1 cellular context compared by ENCODE assay signal in the genomic region with DNA sequence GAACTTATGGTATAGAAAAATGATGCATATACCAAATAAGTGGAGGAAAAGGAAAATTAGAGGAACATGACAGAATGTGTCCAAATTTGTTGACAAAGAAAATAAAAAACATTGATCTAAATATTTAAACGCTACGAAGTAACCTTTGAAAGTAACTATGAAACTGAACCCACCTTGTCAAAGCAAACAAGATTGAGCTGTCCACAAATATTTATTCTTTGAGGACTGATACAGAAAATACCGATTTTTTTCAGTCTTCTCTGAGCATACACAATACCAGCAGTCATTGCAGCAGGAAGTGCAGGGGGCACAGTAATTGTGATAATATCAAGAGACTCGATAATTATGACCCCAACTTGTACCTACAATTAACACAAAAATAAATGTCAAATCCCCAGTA.
A peak's percentile ranks its signal among the peaks of the same experiment; 100 is the strongest.
TF ChIP-seq lines count a peak whose summit lies in the region.

No MANE protein-coding gene starts in this region.

TF ChIP-seq in HepG2, 621 proteins besides CTCF, POLR2A, EP300 and RAD21 (continued from another document and continues in another):
- peak; percentile 51; the same call in 1 of the 2 replicates for TF ChIP-seq FOXP1 (IDR thresholded peaks at IDR 0.05)
- TF ChIP-seq FOXP1 (CRISPR knock-in tag; IDR thresholded peaks at IDR 0.05) = peak; percentile 92
- TF ChIP-seq ZNF556 (CRISPR knock-in tag; IDR thresholded peaks at IDR 0.05; ENCODE audit: borderline replicate concordance) = no peak
- TF ChIP-seq, protein P1, sequence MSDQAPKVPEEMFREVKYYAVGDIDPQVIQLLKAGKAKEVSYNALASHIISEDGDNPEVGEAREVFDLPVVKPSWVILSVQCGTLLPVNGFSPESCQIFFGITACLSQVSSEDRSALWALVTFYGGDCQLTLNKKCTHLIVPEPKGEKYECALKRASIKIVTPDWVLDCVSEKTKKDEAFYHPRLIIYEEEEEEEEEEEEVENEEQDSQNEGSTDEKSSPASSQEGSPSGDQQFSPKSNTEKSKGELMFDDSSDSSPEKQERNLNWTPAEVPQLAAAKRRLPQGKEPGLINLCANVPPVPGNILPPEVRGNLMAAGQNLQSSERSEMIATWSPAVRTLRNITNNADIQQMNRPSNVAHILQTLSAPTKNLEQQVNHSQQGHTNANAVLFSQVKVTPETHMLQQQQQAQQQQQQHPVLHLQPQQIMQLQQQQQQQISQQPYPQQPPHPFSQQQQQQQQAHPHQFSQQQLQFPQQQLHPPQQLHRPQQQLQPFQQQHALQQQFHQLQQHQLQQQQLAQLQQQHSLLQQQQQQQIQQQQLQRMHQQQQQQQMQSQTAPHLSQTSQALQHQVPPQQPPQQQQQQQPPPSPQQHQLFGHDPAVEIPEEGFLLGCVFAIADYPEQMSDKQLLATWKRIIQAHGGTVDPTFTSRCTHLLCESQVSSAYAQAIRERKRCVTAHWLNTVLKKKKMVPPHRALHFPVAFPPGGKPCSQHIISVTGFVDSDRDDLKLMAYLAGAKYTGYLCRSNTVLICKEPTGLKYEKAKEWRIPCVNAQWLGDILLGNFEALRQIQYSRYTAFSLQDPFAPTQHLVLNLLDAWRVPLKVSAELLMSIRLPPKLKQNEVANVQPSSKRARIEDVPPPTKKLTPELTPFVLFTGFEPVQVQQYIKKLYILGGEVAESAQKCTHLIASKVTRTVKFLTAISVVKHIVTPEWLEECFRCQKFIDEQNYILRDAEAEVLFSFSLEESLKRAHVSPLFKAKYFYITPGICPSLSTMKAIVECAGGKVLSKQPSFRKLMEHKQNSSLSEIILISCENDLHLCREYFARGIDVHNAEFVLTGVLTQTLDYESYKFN (CRISPR knock-in tag; conservative IDR thresholded peaks at IDR 0.05) = peak; percentile 70
- peak; percentile 76 for TF ChIP-seq FOXA1 (IDR thresholded peaks at IDR 0.05)
- peak; percentile 78 for TF ChIP-seq FOXA1 (CRISPR knock-in tag; IDR thresholded peaks at IDR 0.05)
- TF ChIP-seq NR2C2 (CRISPR knock-in tag; IDR thresholded peaks at IDR 0.05; ENCODE audit: borderline replicate concordance) = peak; percentile 30
- TF ChIP-seq ZNF367 (CRISPR knock-in tag; IDR thresholded peaks at IDR 0.05; ENCODE audit: borderline replicate concordance) = no peak
- TF ChIP-seq NFKB2 (CRISPR knock-in tag; IDR thresholded peaks at IDR 0.05; ENCODE audit: borderline replicate concordance) = no peak
- TF ChIP-seq ZNF101 (CRISPR knock-in tag; IDR thresholded peaks at IDR 0.05; ENCODE audit: borderline replicate concordance, low read depth) = no peak
- TF ChIP-seq SNAPC4 (CRISPR knock-in tag; IDR thresholded peaks at IDR 0.05) = no peak
- no peak for TF ChIP-seq SMARCE1 (IDR thresholded peaks at IDR 0.05; ENCODE audit: borderline replicate concordance)
- TF ChIP-seq, protein P2, sequence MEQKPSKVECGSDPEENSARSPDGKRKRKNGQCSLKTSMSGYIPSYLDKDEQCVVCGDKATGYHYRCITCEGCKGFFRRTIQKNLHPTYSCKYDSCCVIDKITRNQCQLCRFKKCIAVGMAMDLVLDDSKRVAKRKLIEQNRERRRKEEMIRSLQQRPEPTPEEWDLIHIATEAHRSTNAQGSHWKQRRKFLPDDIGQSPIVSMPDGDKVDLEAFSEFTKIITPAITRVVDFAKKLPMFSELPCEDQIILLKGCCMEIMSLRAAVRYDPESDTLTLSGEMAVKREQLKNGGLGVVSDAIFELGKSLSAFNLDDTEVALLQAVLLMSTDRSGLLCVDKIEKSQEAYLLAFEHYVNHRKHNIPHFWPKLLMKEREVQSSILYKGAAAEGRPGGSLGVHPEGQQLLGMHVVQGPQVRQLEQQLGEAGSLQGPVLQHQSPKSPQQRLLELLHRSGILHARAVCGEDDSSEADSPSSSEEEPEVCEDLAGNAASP (CRISPR knock-in tag; IDR thresholded peaks at IDR 0.05; ENCODE audit: borderline replicate concordance) = 0 out of 2 replicates have a peak, but pooled peaks have one; percentile 13
- TF ChIP-seq ZNF10 (CRISPR knock-in tag; IDR thresholded peaks at IDR 0.05; ENCODE audit: borderline replicate concordance, low read depth) = no peak
- peak; percentile 59; the same call in 1 of the 2 replicates for TF ChIP-seq HMG20A (CRISPR knock-in tag; IDR thresholded peaks at IDR 0.05; ENCODE audit: borderline replicate concordance)
- peak; percentile 16; the same call in 1 of the 2 replicates for TF ChIP-seq ZNF792 (CRISPR knock-in tag; IDR thresholded peaks at IDR 0.05)
- TF ChIP-seq SAP130 (CRISPR knock-in tag; IDR thresholded peaks at IDR 0.05; ENCODE audit: low read depth) = peak; percentile 37; the same call in 1 of the 2 replicates
- peak; percentile 17; the same call in 1 of the 2 replicates for TF ChIP-seq JUNB (CRISPR knock-in tag; IDR thresholded peaks at IDR 0.05; ENCODE audit: borderline replicate concordance)
- TF ChIP-seq MLX (CRISPR knock-in tag; IDR thresholded peaks at IDR 0.05) = 0 out of 2 replicates have a peak, but pooled peaks have one; percentile 36
- peak; percentile 28; the same call in 1 of the 2 replicates for TF ChIP-seq CEBPG (CRISPR knock-in tag; IDR thresholded peaks at IDR 0.05)
- TF ChIP-seq NCOA2 (CRISPR knock-in tag; IDR thresholded peaks at IDR 0.05) = peak; percentile 39
- no peak for TF ChIP-seq CREB1 (IDR thresholded peaks at IDR 0.05)
- TF ChIP-seq CREB1 (CRISPR knock-in tag; IDR thresholded peaks at IDR 0.05) = peak; percentile 43; the same call in 1 of the 2 replicates
- TF ChIP-seq RXRB (CRISPR knock-in tag; IDR thresholded peaks at IDR 0.05; ENCODE audit: borderline replicate concordance) = peak; percentile 70
- no peak for TF ChIP-seq ZNF775 (CRISPR knock-in tag; IDR thresholded peaks at IDR 0.05; ENCODE audit: borderline replicate concordance)
- TF ChIP-seq ARNT (IDR thresholded peaks at IDR 0.05) = no peak
- TF ChIP-seq ZNF772 (CRISPR knock-in tag; IDR thresholded peaks at IDR 0.05) = no peak
- TF ChIP-seq NCOR1 (IDR thresholded peaks at IDR 0.05; ENCODE audit: borderline replicate concordance, low read length) = 0 out of 2 replicates have a peak, but pooled peaks have one; percentile 33
- 0 out of 2 replicates have a peak, but pooled peaks have one; percentile 26 for TF ChIP-seq THAP11 (CRISPR knock-in tag; IDR thresholded peaks at IDR 0.05)
- TF ChIP-seq NR2F2 (IDR thresholded peaks at IDR 0.05; ENCODE audit: borderline replicate concordance, low read depth) = peak; percentile 81
- no peak for TF ChIP-seq SP4 (CRISPR knock-in tag; IDR thresholded peaks at IDR 0.05)
- TF ChIP-seq ZNF609 (CRISPR knock-in tag; IDR thresholded peaks at IDR 0.05; ENCODE audit: borderline replicate concordance) = peak; percentile 93
- 0 out of 2 replicates have a peak, but pooled peaks have one; percentile 8 for TF ChIP-seq HNF4A (CRISPR knock-in tag; IDR thresholded peaks at IDR 0.05)
- 0 out of 2 replicates have a peak, but pooled peaks have one; percentile 30 for TF ChIP-seq KAT8 (CRISPR knock-in tag; IDR thresholded peaks at IDR 0.05)
- no peak for TF ChIP-seq ZNF121 (CRISPR knock-in tag; IDR thresholded peaks at IDR 0.05)
- peak; percentile 21; the same call in 1 of the 2 replicates for TF ChIP-seq ELF1 (CRISPR knock-in tag; IDR thresholded peaks at IDR 0.05)
- TF ChIP-seq GATAD2A (CRISPR knock-in tag; IDR thresholded peaks at IDR 0.05) = peak; percentile 68
- TF ChIP-seq SOX5 (CRISPR knock-in tag; IDR thresholded peaks at IDR 0.05; ENCODE audit: borderline replicate concordance) = peak; percentile 31; the same call in 1 of the 2 replicates
- TF ChIP-seq SOX13 (IDR thresholded peaks at IDR 0.05) = no peak
- TF ChIP-seq SOX13 (CRISPR knock-in tag; conservative IDR thresholded peaks at IDR 0.05 in 1 of 2, IDR thresholded peaks at IDR 0.05 in 1 of 2) = peak in 1 of 2 experiments; percentile 61; a peak in 2 of 4 replicates
- peak; percentile 86 for TF ChIP-seq PITX1 (CRISPR knock-in tag; IDR thresholded peaks at IDR 0.05)
- peak; percentile 85 for TF ChIP-seq TBX3 (IDR thresholded peaks at IDR 0.05; ENCODE audit: borderline replicate concordance)
- 0 out of 2 replicates have a peak, but pooled peaks have one; percentile 27 for TF ChIP-seq ZBTB7B (CRISPR knock-in tag; IDR thresholded peaks at IDR 0.05)
- peak; percentile 67 for TF ChIP-seq ELF3 (CRISPR knock-in tag; IDR thresholded peaks at IDR 0.05)
- peak; percentile 42 for TF ChIP-seq TBL1XR1 (IDR thresholded peaks at IDR 0.05; ENCODE audit: borderline replicate concordance, low read length, partially characterized antibody)
- TF ChIP-seq TCF7 (IDR thresholded peaks at IDR 0.05; ENCODE audit: low read depth) = peak; percentile 89
- peak; percentile 82 for TF ChIP-seq SIX1 (CRISPR knock-in tag; IDR thresholded peaks at IDR 0.05; ENCODE audit: borderline replicate concordance)
- TF ChIP-seq HDAC1 (CRISPR knock-in tag; IDR thresholded peaks at IDR 0.05) = peak; percentile 36; the same call in 1 of the 2 replicates
- TF ChIP-seq, protein P3, sequence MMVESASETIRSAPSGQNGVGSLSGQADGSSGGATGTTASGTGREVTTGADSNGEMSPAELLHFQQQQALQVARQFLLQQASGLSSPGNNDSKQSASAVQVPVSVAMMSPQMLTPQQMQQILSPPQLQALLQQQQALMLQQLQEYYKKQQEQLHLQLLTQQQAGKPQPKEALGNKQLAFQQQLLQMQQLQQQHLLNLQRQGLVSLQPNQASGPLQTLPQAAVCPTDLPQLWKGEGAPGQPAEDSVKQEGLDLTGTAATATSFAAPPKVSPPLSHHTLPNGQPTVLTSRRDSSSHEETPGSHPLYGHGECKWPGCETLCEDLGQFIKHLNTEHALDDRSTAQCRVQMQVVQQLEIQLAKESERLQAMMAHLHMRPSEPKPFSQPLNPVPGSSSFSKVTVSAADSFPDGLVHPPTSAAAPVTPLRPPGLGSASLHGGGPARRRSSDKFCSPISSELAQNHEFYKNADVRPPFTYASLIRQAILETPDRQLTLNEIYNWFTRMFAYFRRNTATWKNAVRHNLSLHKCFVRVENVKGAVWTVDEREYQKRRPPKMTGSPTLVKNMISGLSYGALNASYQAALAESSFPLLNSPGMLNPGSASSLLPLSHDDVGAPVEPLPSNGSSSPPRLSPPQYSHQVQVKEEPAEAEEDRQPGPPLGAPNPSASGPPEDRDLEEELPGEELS (CRISPR knock-in tag; IDR thresholded peaks at IDR 0.05) = peak; percentile 74
- no peak for TF ChIP-seq NFIB (CRISPR knock-in tag; IDR thresholded peaks at IDR 0.05; ENCODE audit: borderline replicate concordance)
